9 cellular contexts compared by ENCODE assay signal in genomic region chr6:111534366-111534765, GRCh38. TPM values are rescaled to one million over a fixed set of nuclear protein-coding genes. Genes with fewer than 3 reads are reported as not detected.
DNase-seq lines count a peak whose midpoint lies in the region; ATAC-seq, FAIRE-seq and TF ChIP-seq lines count a peak whose summit lies in the region.
"Had no signal": no experiment of that assay in that cellular context is flagged by ENCODE, and none has a peak within 500 bp of the region (broad histone marks: within the 10 kb centered on the region; RNA-seq: fewer than 3 reads in every experiment).

No MANE protein-coding gene starts in this region.

- ATAC-seq in pancreas: peak; percentile 94 to 99 (median 98)
- ATAC-seq in HG03354 (IDR thresholded peaks at IDR 0.05; ENCODE audit: poor library complexity, severe bottlenecking, unreplicated experiment): no peak
- ATAC-seq in T-helper 17 cell: no peak

- 22 to 28% methylated on average over 2 of the region's 2 CpGs for WGBS in pancreas, 2 donors

- intact Hi-C loops in pancreas (cut with DNase I): no loop called here

- peaks cover 14% of the 10 kb centered on the region for H3K4me1 Mint-ChIP-seq in T-helper 17 cell

- no peaks in the 10 kb centered on the region for H3K27me3 Mint-ChIP-seq in T-helper 17 cell

- H3K27ac Mint-ChIP-seq in T-helper 17 cell: no peak overlapping the region

- FAIRE-seq in pancreas (lab: Jason Lieb, UNC): no peak

- DNase-seq in ELF-1 (ENCODE audit: low read depth, low spot score) (peak; percentile 32), NCI-H2196 (lab: John Stamatoyannopoulos, UW; ENCODE audit: unreplicated experiment) (peak; percentile 93), dermis blood vessel endothelial cell (peak; percentile 97), pancreas (peak; percentile 72 to 92 (median 90)), NCI-H226 (no peak), T-helper 17 cell (no peak)
- DNase-seq in central memory CD4-positive, alpha-beta T cell: no peak
- DNase-seq: trophoblast cell had no signal

- no peak overlapping the region for H3K4me3 ChIP-seq in pancreas

- no peaks in the 10 kb centered on the region for H3K36me3 Mint-ChIP-seq in T-helper 17 cell (ENCODE audit: low read depth)

- no peaks in the 10 kb centered on the region for H3K27me3 ChIP-seq in pancreas

- H3K9me3 ChIP-seq in pancreas (no peaks in the 10 kb centered on the region), T-helper 17 cell (ENCODE audit: control insufficient read depth, low read length, poor library complexity, severe bottlenecking) (no peaks in the 10 kb centered on the region)

- H3K27ac ChIP-seq in pancreas: no peak overlapping the region

- peaks cover 0 to 22% (median 5%) of the 10 kb centered on the region in 3 donors for H3K4me1 ChIP-seq in pancreas

- no peak for TF ChIP-seq CTCF in pancreas (IDR thresholded peaks at IDR 0.05)

- H3K4me3 Mint-ChIP-seq in T-helper 17 cell: no peak overlapping the region

- no peaks in the 10 kb centered on the region for H3K36me3 ChIP-seq in pancreas

RNA-seq across cellular contexts. Expression of gene REV3L, which starts 51.3 kb away (rescaled TPM):
- total RNA-seq in dermis blood vessel endothelial cell: 39.5 and 61.2 TPM in 2 replicates
- 10 to 100 TPM; 11.5 to 22.0 (median 16.2) TPM for total RNA-seq in pancreas
- 10 to 100 TPM in 1 of 2 donors, 1 to 10 TPM in 1; 6.9 to 11.2 TPM for polyA plus RNA-seq in pancreas
- total RNA-seq in T-helper 17 cell: 10 to 100 TPM; 18.9 to 19.8 TPM

Comparison
In these comparisons a context has a peak if more than half of its experiments do, and no peak if none do; other contexts are left out.
1. DNase-seq: peak in ELF-1 (single experiment), NCI-H2196 (single experiment), dermis blood vessel endothelial cell (single experiment) and pancreas (6 of 6); none in central memory CD4-positive, alpha-beta T cell (single experiment), NCI-H226 (single experiment) and T-helper 17 cell (0 of 3).
2. ATAC-seq: peak in pancreas (4 of 4); none in HG03354 (single experiment) and T-helper 17 cell (single experiment).